22 cellular contexts compared by ENCODE assay signal in the genomic region with DNA sequence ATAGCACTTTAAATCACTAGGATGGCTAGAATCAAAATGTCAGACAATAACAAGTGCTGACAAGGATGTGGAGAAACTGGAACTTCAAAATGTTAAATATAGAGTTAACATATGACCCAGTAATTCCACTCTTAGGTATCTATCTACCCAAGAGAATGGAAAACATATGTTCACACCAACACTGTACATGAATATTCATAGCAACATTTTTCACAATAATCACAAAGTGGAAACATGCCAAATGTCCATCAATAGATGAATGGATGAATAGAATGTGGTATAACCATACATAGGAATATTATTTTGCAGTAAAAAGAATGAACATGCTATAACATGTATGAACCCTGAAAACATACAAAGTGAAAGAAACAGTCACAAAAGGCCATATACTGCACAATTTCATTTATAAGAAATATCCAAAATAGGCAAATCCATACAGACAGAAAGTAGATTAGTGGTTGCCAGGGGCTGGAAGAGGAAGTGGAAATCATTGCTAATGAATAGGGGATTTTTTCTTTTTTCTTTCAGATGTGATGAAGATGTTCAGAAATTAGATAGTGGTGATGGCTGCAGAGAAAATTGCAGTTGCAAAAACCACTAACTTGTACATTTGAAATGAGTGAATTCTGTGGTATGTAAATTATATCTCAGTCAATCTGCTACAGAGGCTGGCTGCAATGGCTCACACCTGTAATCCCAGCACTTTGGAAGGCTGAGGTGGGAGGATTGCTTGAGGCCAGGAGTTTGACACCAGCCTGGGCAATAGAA.
"Had no signal": no experiment of that assay in that cellular context is flagged by ENCODE, and none has a peak within 500 bp of the region (broad histone marks: within the 10 kb centered on the region; RNA-seq: fewer than 3 reads in every experiment).

No MANE protein-coding gene starts in this region.

- H3K9me3 ChIP-seq: upper lobe of left lung had no signal

- H3K4me1 Mint-ChIP-seq: activated B cell treated with CpG ODN at 0.5 μM for 24 hours, brain, naive B cell, neural progenitor cell had no signal

- H3K9me3 Mint-ChIP-seq: activated T-helper 2 cell treated with anti-CD3 and anti-CD28 coated beads, Interferon-gamma antibody, Interleukin-2, Interleukin-4, amounts not matched to agents 10 μg/mL and 5 μg/mL and 100 μg/mL, durations not matched to agents 14 hours and 24 hours and 36 hours had no signal

- H3K27me3 Mint-ChIP-seq: dendritic cell treated with granulocyte-macrophage colony-stimulating factor and Interleukin-4, amounts not matched to agents 40 ng/mL and 50 ng/mL, for 4 days had no signal

- H3K27ac Mint-ChIP-seq: activated B cell treated with CpG ODN at 0.5 μM for 24 hours; activated T-helper 2 cell treated with anti-CD3 and anti-CD28 coated beads, Interferon-gamma antibody, Interleukin-2, Interleukin-4, amounts not matched to agents 10 μg/mL and 5 μg/mL and 100 μg/mL, durations not matched to agents 14 hours and 24 hours and 36 hours; brain; dendritic cell treated with granulocyte-macrophage colony-stimulating factor and Interleukin-4, amounts not matched to agents 40 ng/mL and 50 ng/mL, for 4 days; naive B cell; neural progenitor cell; T-helper 1 cell treated with Interleukin-12 subunit alpha and Interleukin-12 subunit beta and Interleukin-4 antibody, amounts not matched to agents 30 μg/mL and 1 μg/mL, for 36 hours had no signal

- DNase-seq: activated B cell treated with CpG ODN at 0.5 μM for 24 hours; activated CD4-positive, alpha-beta T cell treated with anti-CD3 and anti-CD28 coated beads for 4 hours; activated naive CD4-positive, alpha-beta T cell treated with Interleukin-2 at 50 U/mL for 16 hours; activated T-cell treated with anti-CD3 and anti-CD28 coated beads, Interleukin-2, amount 50 U/mL, for 1 hour; aorta; effector CD4-positive, alpha-beta T cell; foreskin keratinocyte; immature natural killer cell; naive B cell; posterior cingulate gyrus; small intestine; stimulated activated CD4-positive, alpha-beta T cell treated with anti-CD3 and anti-CD28 coated beads, Interleukin-2, amount 100 ng/mL, for 24 hours; stimulated activated naive CD4-positive, alpha-beta T cell; upper lobe of left lung had no signal

- H3K4me2 ChIP-seq: neural progenitor cell had no signal

- H3K4me3 ChIP-seq: lung, neural progenitor cell, upper lobe of left lung had no signal

- ATAC-seq: foreskin keratinocyte, left lobe of liver, sciatic nerve had no signal

- H3K4me1 ChIP-seq: foreskin keratinocyte, neural progenitor cell, upper lobe of left lung had no signal

- H3K27ac ChIP-seq: foreskin keratinocyte, neural progenitor cell, upper lobe of left lung had no signal

- FAIRE-seq: small intestine had no signal

- H3K4me3 Mint-ChIP-seq: activated B cell treated with CpG ODN at 0.5 μM for 24 hours; brain; dendritic cell treated with granulocyte-macrophage colony-stimulating factor and Interleukin-4, amounts not matched to agents 40 ng/mL and 50 ng/mL, for 4 days; naive B cell; neural progenitor cell; T-helper 1 cell treated with Interleukin-12 subunit alpha and Interleukin-12 subunit beta and Interleukin-4 antibody, amounts not matched to agents 30 μg/mL and 1 μg/mL, for 36 hours had no signal
